8 cellular contexts compared by ENCODE assay signal in genomic region chr22:41197046-41197807, GRCh38. TPM values are rescaled to one million over a fixed set of nuclear protein-coding genes. Genes with fewer than 3 reads are reported as not detected.
A peak's percentile ranks its signal among the peaks of the same experiment; 100 is the strongest.
DNase-seq lines count a peak whose midpoint lies in the region; ATAC-seq and TF ChIP-seq lines count a peak whose summit lies in the region.

No MANE protein-coding gene starts in this region.

- peak overlapping the region; percentile 77 for H3K27ac ChIP-seq in lower lobe of right lung

- DNase-seq in AG09309 (ENCODE audit: low read depth) (no peak), NCI-H69 (lab: John Stamatoyannopoulos, UW) (peak; percentile 93), ecto neural progenitor cell (ENCODE audit: low spot score) (peak; percentile 89), lower lobe of right lung (peak; percentile 89)
- DNase-seq in activated CD4-positive, alpha-beta memory T cell treated with anti-CD3 and anti-CD28 coated beads for 36 hours = peak; percentile 85
- peak; percentile 40 to 78 (median 54) for DNase-seq in stimulated activated CD4-positive, alpha-beta T cell treated with anti-CD3 and anti-CD28 coated beads, TNF-alpha, amount 100 ng/mL, for 1 hour (ENCODE audit: low read depth in 3 of 3, low spot score in 1 of 3)

- H3K27ac Mint-ChIP-seq in activated CD4-positive, alpha-beta memory T cell treated with anti-CD3 and anti-CD28 coated beads for 36 hours = no peak overlapping the region

- TF ChIP-seq CTCF in AG09309 (IDR thresholded peaks at IDR 0.05; ENCODE audit: control insufficient read depth, insufficient read depth, low read depth, low read length, missing control alignments) = peak; percentile 24
- peak; percentile 10 for TF ChIP-seq CTCF in lower lobe of right lung (IDR thresholded peaks at IDR 0.05)

- H3K9me3 Mint-ChIP-seq in activated CD4-positive, alpha-beta memory T cell treated with anti-CD3 and anti-CD28 coated beads for 36 hours = no peaks in the 10 kb centered on the region

- POLR2A ChIA-PET in activated CD4-positive, alpha-beta memory T cell treated with anti-CD3 and anti-CD28 coated beads for 36 hours (lab: Charles Lee) = interaction anchor here (0.6 kb wide), 1 partner anchor 16 kb away, joined by 4 read pairs; no protein-coding TSS in a partner anchor

- intact Hi-C loops in activated CD4-positive, alpha-beta memory T cell treated with anti-CD3 and anti-CD28 coated beads for 36 hours (cut with micrococcal nuclease) = loop anchor here (5.0 kb wide), 2 partner anchors 105 to 245 kb away; partner anchors contain the start of genes EP300 and RBX1
- intact Hi-C loops in lower lobe of right lung (cut with DNase I) = no loop called here

- no peaks in the 10 kb centered on the region for H3K27me3 Mint-ChIP-seq in activated CD4-positive, alpha-beta memory T cell treated with anti-CD3 and anti-CD28 coated beads for 36 hours

- H3K36me3 Mint-ChIP-seq in activated CD4-positive, alpha-beta memory T cell treated with anti-CD3 and anti-CD28 coated beads for 36 hours = no peaks in the 10 kb centered on the region

- H3K9me3 ChIP-seq in lower lobe of right lung = no peaks in the 10 kb centered on the region

- H3K4me1 Mint-ChIP-seq in activated CD4-positive, alpha-beta memory T cell treated with anti-CD3 and anti-CD28 coated beads for 36 hours (ENCODE audit: low read depth) = peaks cover 9% of the 10 kb centered on the region

- peaks cover 19% of the 10 kb centered on the region for H3K4me1 ChIP-seq in lower lobe of right lung

- CTCF ChIA-PET in activated CD4-positive, alpha-beta memory T cell treated with anti-CD3 and anti-CD28 coated beads for 36 hours (lab: Charles Lee) = interaction anchor here (1.1 to 3.6 kb wide), 5 partner anchors 10 to 275 kb away, joined by 3 to 12 read pairs (median 8); no protein-coding TSS in a partner anchor

- H3K4me3 Mint-ChIP-seq in activated CD4-positive, alpha-beta memory T cell treated with anti-CD3 and anti-CD28 coated beads for 36 hours = peak overlapping the region; percentile 84

- ATAC-seq in GM19023 (IDR thresholded peaks at IDR 0.05; ENCODE audit: unreplicated experiment) (peak; percentile 77), HG03432 (IDR thresholded peaks at IDR 0.05; ENCODE audit: unreplicated experiment) (peak; percentile 80), lower lobe of right lung (peak; percentile 94 to 95)

- H3K36me3 ChIP-seq in lower lobe of right lung = no peaks in the 10 kb centered on the region

- H3K27me3 ChIP-seq in lower lobe of right lung (ENCODE audit: low read depth) = no peaks in the 10 kb centered on the region

- H3K4me3 ChIP-seq in AG09309 (ENCODE audit: control insufficient read depth, low read depth, low read length) = peak overlapping the region; percentile 83
- H3K4me3 ChIP-seq in lower lobe of right lung = peak overlapping the region; percentile 82

RNA-seq across cellular contexts. Expression of gene L3MBTL2, which starts 7.9 kb away (rescaled TPM):
- 10 to 100 TPM; 27.3 to 31.0 TPM for total RNA-seq in activated CD4-positive, alpha-beta memory T cell treated with anti-CD3 and anti-CD28 coated beads for 36 hours
- total RNA-seq in lower lobe of right lung = 22.8 TPM

RNA-seq across cellular contexts. Expression of gene CHADL, which starts 43.5 kb away (rescaled TPM):
- total RNA-seq in activated CD4-positive, alpha-beta memory T cell treated with anti-CD3 and anti-CD28 coated beads for 36 hours = under 1 TPM; 0.12 to 0.21 TPM
- 3.6 TPM for total RNA-seq in lower lobe of right lung
